Comparison of ENCODE assay signal across 9 cellular contexts in genomic region chr2:54081574-54081973, GRCh38. TPM values are rescaled to one million over a fixed set of nuclear protein-coding genes. Genes with fewer than 3 reads are reported as not detected.
DNase-seq lines count a peak whose midpoint lies in the region; ATAC-seq and TF ChIP-seq lines count a peak whose summit lies in the region.
"Had no signal": no experiment of that assay in that cellular context is flagged by ENCODE, and none has a peak within 500 bp of the region (broad histone marks: within the 10 kb centered on the region; RNA-seq: fewer than 3 reads in every experiment).

No MANE protein-coding gene starts in this region.

- H3K9me3 ChIP-seq in breast epithelium, result no peaks in the 10 kb centered on the region
- H3K9me3 ChIP-seq: thoracic aorta had no signal

- no peaks in the 10 kb centered on the region for H3K4me1 ChIP-seq in breast epithelium

- H3K36me3 Mint-ChIP-seq in MCF 10A (ENCODE audit: insufficient read depth, unreplicated experiment), result no peaks in the 10 kb centered on the region

- ATAC-seq in HG03103 (IDR thresholded peaks at IDR 0.05; ENCODE audit: low read depth, unreplicated experiment), result peak; percentile 95
- ATAC-seq in stimulated activated naive CD8-positive, alpha-beta T cell treated with anti-CD3 and anti-CD28 coated beads, Interleukin-15, amount 100 ng/mL, for 72 hours, result peak; percentile 96

- CTCF ChIA-PET in MCF 10A (lab: Yijun Ruan, JAX), result interaction anchor here (0.6 to 1.6 kb wide), 5 partner anchors 11 to 623 kb away, joined by 3 to 5 read pairs (median 3); no protein-coding TSS in a partner anchor

- no peak overlapping the region for H3K27ac ChIP-seq in breast epithelium
- H3K27ac ChIP-seq: thoracic aorta had no signal

- BruUV-seq in MCF 10A (replicated peaks; lab: Mats Ljungman, UMichigan), result no TSS peak

- TF ChIP-seq CTCF in MCF 10A (IDR thresholded peaks at IDR 0.05; ENCODE audit: unreplicated experiment) (no peak), breast epithelium (IDR thresholded peaks at IDR 0.05) (no peak)

- no peaks in the 10 kb centered on the region for H3K36me3 ChIP-seq in breast epithelium
- H3K36me3 ChIP-seq: thoracic aorta had no signal

- POLR2A ChIA-PET in MCF 10A (lab: Yijun Ruan, JAX), result interaction anchor here (1.1 kb wide), 1 partner anchor 111 kb away, joined by 3 read pairs; the partner anchor contains the start of gene PSME4

- H3K27ac Mint-ChIP-seq in MCF 10A (ENCODE audit: low read depth, unreplicated experiment), result peak overlapping the region; percentile 21
- no peak overlapping the region for H3K27ac Mint-ChIP-seq in stimulated activated naive CD8-positive, alpha-beta T cell treated with anti-CD3 and anti-CD28 coated beads, Interleukin-15, amount 100 ng/mL, for 72 hours

- H3K4me3 ChIP-seq in breast epithelium, result no peak overlapping the region
- H3K4me3 ChIP-seq: thoracic aorta had no signal

- TF ChIP-seq POLR2A in breast epithelium (IDR thresholded peaks at IDR 0.05), result no peak

- no peaks in the 10 kb centered on the region for H3K9me3 Mint-ChIP-seq in MCF 10A (ENCODE audit: unreplicated experiment)
- H3K9me3 Mint-ChIP-seq in stimulated activated naive CD8-positive, alpha-beta T cell treated with anti-CD3 and anti-CD28 coated beads, Interleukin-15, amount 100 ng/mL, for 72 hours, result no peaks in the 10 kb centered on the region

- H3K4me3 Mint-ChIP-seq in MCF 10A (ENCODE audit: unreplicated experiment), result no peak overlapping the region
- no peak overlapping the region for H3K4me3 Mint-ChIP-seq in stimulated activated naive CD8-positive, alpha-beta T cell treated with anti-CD3 and anti-CD28 coated beads, Interleukin-15, amount 100 ng/mL, for 72 hours

- H3K27me3 Mint-ChIP-seq in MCF 10A (ENCODE audit: insufficient read depth, unreplicated experiment), result no peaks in the 10 kb centered on the region
- no peaks in the 10 kb centered on the region for H3K27me3 Mint-ChIP-seq in stimulated activated naive CD8-positive, alpha-beta T cell treated with anti-CD3 and anti-CD28 coated beads, Interleukin-15, amount 100 ng/mL, for 72 hours

- DNase-seq in MCF 10A (ENCODE audit: unreplicated experiment), result peak; percentile 48
- DNase-seq in breast epithelium (ENCODE audit: low spot score in 2 of 2), result no peak
- DNase-seq in activated CD8-positive, alpha-beta memory T cell treated with anti-CD3 and anti-CD28 coated beads, Interleukin-2, amount 50 U/mL, for 48 hours, result peak; percentile 77
- DNase-seq in stimulated activated naive CD8-positive, alpha-beta T cell treated with anti-CD3 and anti-CD28 coated beads, Interleukin-15, amount 100 ng/mL, for 72 hours, result peak; percentile 47 to 78
- DNase-seq in germinal center (ENCODE audit: low spot score), result no peak
- no peak for DNase-seq in NCI-H1436 treated with DMSO at 0.1 percent for 48 hours (lab: John Stamatoyannopoulos, UW)
- no peak for DNase-seq in DMS 273 treated with DMSO at 0.1 percent for 48 hours (lab: John Stamatoyannopoulos, UW)

- no peaks in the 10 kb centered on the region for H3K4me1 Mint-ChIP-seq in MCF 10A (ENCODE audit: insufficient read depth, unreplicated experiment)
- H3K4me1 Mint-ChIP-seq in stimulated activated naive CD8-positive, alpha-beta T cell treated with anti-CD3 and anti-CD28 coated beads, Interleukin-15, amount 100 ng/mL, for 72 hours, result peaks cover 24% of the 10 kb centered on the region

- H3K27me3 ChIP-seq in breast epithelium, result no peaks in the 10 kb centered on the region

- intact Hi-C loops in MCF 10A (cut with micrococcal nuclease) (loop anchor here (10.0 kb wide), 1 partner anchor 167 kb away; no protein-coding TSS in a partner anchor), breast epithelium (cut with DNase I; ENCODE audit: low total_unique reads) (no loop called here)

RNA-seq across cellular contexts. Expression of gene ACYP2, which starts 33.8 kb away (rescaled TPM):
- total RNA-seq in MCF 10A (2022), result 14.3 and 17.8 TPM in 2 replicates
- 10 to 100 TPM; 19.3 to 39.2 (median 27.8) TPM for total RNA-seq in breast epithelium

Comparison
In these comparisons a context has a peak if more than half of its experiments do, and no peak if none do; other contexts are left out.
1. DNase-seq: peak in MCF 10A (single experiment), activated CD8-positive, alpha-beta memory T cell treated with anti-CD3 and anti-CD28 coated beads, Interleukin-2, amount 50 U/mL, for 48 hours (single experiment) and stimulated activated naive CD8-positive, alpha-beta T cell treated with anti-CD3 and anti-CD28 coated beads, Interleukin-15, amount 100 ng/mL, for 72 hours (2 of 2); none in breast epithelium (0 of 2), germinal center (single experiment), NCI-H1436 treated with DMSO at 0.1 percent for 48 hours (single experiment) and DMS 273 treated with DMSO at 0.1 percent for 48 hours (single experiment).